In genomic region chrX:109871489-109871888, GRCh38 we compare ENCODE assay signal across 26 cellular contexts.
DNase-seq lines count a peak whose midpoint lies in the region; ATAC-seq, FAIRE-seq and TF ChIP-seq lines count a peak whose summit lies in the region.
"Had no signal": no experiment of that assay in that cellular context is flagged by ENCODE, and none has a peak within 500 bp of the region (broad histone marks: within the 10 kb centered on the region; RNA-seq: fewer than 3 reads in every experiment).

No MANE protein-coding gene starts in this region.

- TF ChIP-seq EP300 in HepG2 (IDR thresholded peaks at IDR 0.05; ENCODE audit: low read depth in 2 of 2, low read length in 2 of 2) (no peak), HepG2 (CRISPR knock-in tag; IDR thresholded peaks at IDR 0.05; ENCODE audit: borderline replicate concordance) (no peak), K562 (IDR thresholded peaks at IDR 0.05; ENCODE audit: low read length) (no peak)

- no peaks in the 10 kb centered on the region for H3K4me1 Mint-ChIP-seq in stimulated activated naive B cell treated with anti-CD40 and anti-IgM and Interleukin-4, amounts not matched to agents 10 μg/mL and 1 μg/mL and 100 μg/mL, for 72 hours
- H3K4me1 Mint-ChIP-seq: CD4-positive, alpha-beta memory T cell; CD4-positive, CD25-positive, alpha-beta regulatory T cell; CD8-positive, alpha-beta memory T cell had no signal

- H3K9me3 ChIP-seq in HepG2 (ENCODE audit: low read length) = no peaks in the 10 kb centered on the region
- no peaks in the 10 kb centered on the region for H3K9me3 ChIP-seq in right lobe of liver
- no peaks in the 10 kb centered on the region for H3K9me3 ChIP-seq in K562 (replicated peaks; ENCODE audit: control insufficient read depth, insufficient read depth, low read depth, low read length)
- no peaks in the 10 kb centered on the region for H3K9me3 ChIP-seq in subcutaneous abdominal adipose tissue (ENCODE audit: control insufficient read depth in 5 of 5, low read length in 5 of 5)
- H3K9me3 ChIP-seq: A549, BE2C had no signal

- H3K27me3 ChIP-seq in HepG2 (ENCODE audit: control insufficient read depth in 1 of 2, insufficient read depth in 2 of 2, low read length in 2 of 2) = no peaks in the 10 kb centered on the region
- peaks cover 0 to 10% of the 10 kb centered on the region in 2 donors for H3K27me3 ChIP-seq in right lobe of liver
- H3K27me3 ChIP-seq in K562 (ENCODE audit: control insufficient read depth in 2 of 2, insufficient read depth in 2 of 2, low read length in 2 of 2) = no peaks in the 10 kb centered on the region
- H3K27me3 ChIP-seq in subcutaneous abdominal adipose tissue (ENCODE audit: control insufficient read depth in 5 of 5, insufficient read depth in 4 of 5, low read length in 5 of 5) = peaks cover 0 to 2% (median 0%) of the 10 kb centered on the region in 5 donors
- H3K27me3 ChIP-seq: BE2C had no signal

- TF ChIP-seq RAD21 in HepG2 (CRISPR knock-in tag; IDR thresholded peaks at IDR 0.05) (no peak), K562 (CRISPR knock-in tag; conservative IDR thresholded peaks at IDR 0.05 in 1 of 2, IDR thresholded peaks at IDR 0.05 in 1 of 2) (no peak)

- H3K27ac Mint-ChIP-seq in stimulated activated naive B cell treated with anti-CD40 and anti-IgM and Interleukin-4, amounts not matched to agents 10 μg/mL and 1 μg/mL and 100 μg/mL, for 72 hours = no peak overlapping the region
- H3K27ac Mint-ChIP-seq: CD4-positive, alpha-beta memory T cell; CD4-positive, CD25-positive, alpha-beta regulatory T cell; CD8-positive, alpha-beta memory T cell had no signal

- no peak overlapping the region for H3K9ac ChIP-seq in HepG2 (ENCODE audit: insufficient read depth, low read depth, low read length)
- no peak overlapping the region for H3K9ac ChIP-seq in K562 (ENCODE audit: insufficient read depth in 1 of 2, low read depth in 2 of 2, low read length in 2 of 2)
- H3K9ac ChIP-seq in subcutaneous abdominal adipose tissue (ENCODE audit: low read length in 5 of 5) = peak overlapping the region in 1 of 5 donors; percentile 1
- H3K9ac ChIP-seq: BLaER1 had no signal

- no peak overlapping the region for H3K4me3 Mint-ChIP-seq in stimulated activated naive B cell treated with anti-CD40 and anti-IgM and Interleukin-4, amounts not matched to agents 10 μg/mL and 1 μg/mL and 100 μg/mL, for 72 hours
- H3K4me3 Mint-ChIP-seq: CD14-positive monocyte; CD4-positive, alpha-beta memory T cell; CD4-positive, CD25-positive, alpha-beta regulatory T cell; CD8-positive, alpha-beta memory T cell had no signal

- TF ChIP-seq CTCF in HepG2 (CRISPR knock-in tag; IDR thresholded peaks at IDR 0.05) = no peak
- no peak for TF ChIP-seq CTCF in right lobe of liver (IDR thresholded peaks at IDR 0.05)
- TF ChIP-seq CTCF in K562 (IDR thresholded peaks at IDR 0.05 in 2 of 3, conservative IDR thresholded peaks at IDR 0.05 in 1 of 3; ENCODE audit: insufficient read depth in 2 of 3, low read depth in 1 of 3, low read length in 3 of 3) = no peak

- H3K4me2 ChIP-seq in HepG2 (ENCODE audit: low read depth, low read length) = peak overlapping the region; percentile 36; the same call in 1 of the 2 replicates
- H3K4me2 ChIP-seq in K562 (ENCODE audit: insufficient read depth, low read length) = no peak overlapping the region
- H3K4me2 ChIP-seq: A549, BLaER1 had no signal

- peaks cover 16% of the 10 kb centered on the region for H3K4me1 ChIP-seq in HepG2 (ENCODE audit: insufficient read depth, low read length)
- H3K4me1 ChIP-seq in right lobe of liver = peaks cover 0 to 7% (median 3%) of the 10 kb centered on the region in 4 donors
- no peaks in the 10 kb centered on the region for H3K4me1 ChIP-seq in K562 (replicated peaks in 1 of 2; ENCODE audit: control insufficient read depth in 2 of 2, insufficient read depth in 2 of 2, low read length in 2 of 2)
- peaks cover 0 to 13% (median 10%) of the 10 kb centered on the region in 5 donors for H3K4me1 ChIP-seq in subcutaneous abdominal adipose tissue (ENCODE audit: control insufficient read depth in 5 of 5, insufficient read depth in 5 of 5, low read length in 5 of 5)
- H3K4me1 ChIP-seq: A549, BE2C, BLaER1 had no signal

- H3K9me1 ChIP-seq in K562 (ENCODE audit: control insufficient read depth, insufficient read depth, low read length) = no peaks in the 10 kb centered on the region

- H3K36me3 ChIP-seq in HepG2 (replicated peaks in 1 of 2; ENCODE audit: control insufficient read depth in 1 of 2, insufficient read depth in 2 of 2, low read length in 2 of 2) (no peaks in the 10 kb centered on the region), right lobe of liver (peaks cover 0 to 4% (median 0%) of the 10 kb centered on the region in 4 donors), K562 (ENCODE audit: control insufficient read depth, insufficient read depth, low read length) (no peaks in the 10 kb centered on the region), subcutaneous abdominal adipose tissue (ENCODE audit: control insufficient read depth in 5 of 5, insufficient read depth in 5 of 5, low read length in 5 of 5) (no peaks in the 10 kb centered on the region)
- H3K36me3 ChIP-seq: BE2C, BLaER1 had no signal

- H3K27ac ChIP-seq in HepG2 (ENCODE audit: extremely low read length, insufficient read depth, low read length) (peak overlapping the region; percentile 31), right lobe of liver (no peak overlapping the region), K562 (ENCODE audit: extremely low read depth, low read depth, low read length) (no peak overlapping the region), subcutaneous abdominal adipose tissue (ENCODE audit: low read depth, low read length) (peak overlapping the region; percentile 77)
- H3K27ac ChIP-seq: 22Rv1, A549, BLaER1 had no signal

- H4K20me1 ChIP-seq in HepG2 (ENCODE audit: insufficient read depth, low read length) = no peaks in the 10 kb centered on the region
- no peaks in the 10 kb centered on the region for H4K20me1 ChIP-seq in K562 (replicated peaks; ENCODE audit: control insufficient read depth, insufficient read depth, low read length)
- H4K20me1 ChIP-seq: BLaER1 had no signal

- DNase-seq in HepG2 (ENCODE audit: low spot score) (no peak), right lobe of liver (no peak), K562 (ENCODE audit: extremely low read depth in 1 of 4, low spot score in 3 of 4) (no peak)
- no peak for DNase-seq in stimulated activated naive B cell treated with anti-CD40 and anti-IgM and Interleukin-4, amounts not matched to agents 10 μg/mL and 1 μg/mL and 100 μg/mL, for 72 hours
- DNase-seq in activated naive CD4-positive, alpha-beta T cell (lab: John Stamatoyannopoulos, UW) = no peak
- DNase-seq: BE2C; C1 segment of cervical spinal cord; CD4-positive, alpha-beta memory T cell; CD4-positive, CD25-positive, alpha-beta regulatory T cell; CD8-positive, alpha-beta memory T cell; COR-L47; DMS 273 treated with DMSO at 0.1 percent for 48 hours; DMS153; DMS53; DMS79; DND-41; EL; GDM1 had no signal

- in situ Hi-C loops in HepG2 (cut with HindIII; ENCODE audit: extremely low pct_ligation_motif_present, low pct_unique_long_range_greater_than_20kb) (no loop called here), K562 (cut with MboI) (no loop called here)

- no peaks in the 10 kb centered on the region for H3K9me3 Mint-ChIP-seq in stimulated activated naive B cell treated with anti-CD40 and anti-IgM and Interleukin-4, amounts not matched to agents 10 μg/mL and 1 μg/mL and 100 μg/mL, for 72 hours
- H3K9me3 Mint-ChIP-seq: CD4-positive, alpha-beta memory T cell; CD8-positive, alpha-beta memory T cell had no signal

- POLR2A ChIA-PET in HepG2 (lab: Yijun Ruan, JAX) (interaction anchor here (0.7 to 2.1 kb wide), 4 partner anchors 9 to 41 kb away, joined by 3 to 9 read pairs (median 4); no protein-coding TSS in a partner anchor), K562 (lab: Yijun Ruan, JAX) (interaction anchor here (0.9 to 1.5 kb wide), 2 partner anchors 8 to 11 kb away, joined by 3 read pairs; no protein-coding TSS in a partner anchor)

- H2AFZ ChIP-seq in HepG2 (ENCODE audit: low read length) (no peak overlapping the region), K562 (ENCODE audit: low read depth, low read length) (no peak overlapping the region)

- no TSS peak for BruUV-seq in HepG2 (replicated peaks; lab: Mats Ljungman, UMichigan)
- no TSS peak for BruUV-seq in K562 (replicated peaks; lab: Mats Ljungman, UMichigan)

- H3K4me3 ChIP-seq in HepG2 (replicated peaks in 1 of 3; ENCODE audit: insufficient read depth in 1 of 3, low read depth in 2 of 3, low read length in 3 of 3) = no peak overlapping the region
- no peak overlapping the region for H3K4me3 ChIP-seq in right lobe of liver
- no peak overlapping the region for H3K4me3 ChIP-seq in K562
- H3K4me3 ChIP-seq in subcutaneous abdominal adipose tissue (ENCODE audit: low read depth in 1 of 5, low read length in 5 of 5) = no peak overlapping the region
- H3K4me3 ChIP-seq: A549, BLaER1, GM12878 had no signal

- H3K79me2 ChIP-seq in HepG2 (ENCODE audit: insufficient read depth, low read length) = no peaks in the 10 kb centered on the region
- no peaks in the 10 kb centered on the region for H3K79me2 ChIP-seq in K562 (ENCODE audit: control insufficient read depth, insufficient read depth, low read length)

- TF ChIP-seq POLR2A in HepG2 (IDR thresholded peaks at IDR 0.05; ENCODE audit: insufficient read depth in 1 of 2, low read depth in 2 of 2, low read length in 2 of 2) = no peak
- no peak for TF ChIP-seq POLR2A in right lobe of liver (IDR thresholded peaks at IDR 0.05)
- no peak for TF ChIP-seq POLR2A in K562 (conservative IDR thresholded peaks at IDR 0.05)

- ATAC-seq in HepG2 (no peak), right lobe of liver (no peak), K562 (no peak)
- no peak for ATAC-seq in stimulated activated naive B cell treated with anti-CD40 and anti-IgM and Interleukin-4, amounts not matched to agents 10 μg/mL and 1 μg/mL and 100 μg/mL, for 72 hours (replicated peaks)
- ATAC-seq: A549, GM12878 had no signal

- H3K27me3 Mint-ChIP-seq in stimulated activated naive B cell treated with anti-CD40 and anti-IgM and Interleukin-4, amounts not matched to agents 10 μg/mL and 1 μg/mL and 100 μg/mL, for 72 hours = peaks cover 0 to 16% of the 10 kb centered on the region in 2 donors

- no peaks in the 10 kb centered on the region for H3K36me3 Mint-ChIP-seq in stimulated activated naive B cell treated with anti-CD40 and anti-IgM and Interleukin-4, amounts not matched to agents 10 μg/mL and 1 μg/mL and 100 μg/mL, for 72 hours
- H3K36me3 Mint-ChIP-seq: CD14-positive monocyte; CD4-positive, alpha-beta memory T cell; CD4-positive, CD25-positive, alpha-beta regulatory T cell; CD8-positive, alpha-beta memory T cell had no signal

- intact Hi-C loops in HepG2 (cut with micrococcal nuclease; ENCODE audit: unreplicated experiment) = no loop called here
- intact Hi-C loops in right lobe of liver (cut with DNase I) = no loop called here
- intact Hi-C loops in K562 (cut with micrococcal nuclease) = no loop called here

- 88% methylated on average over 3 of the region's 4 CpGs for WGBS in HepG2 (ENCODE audit: low lambda C conversion rate)
- WGBS in right lobe of liver (ENCODE audit: insufficient coverage, low coverage, low lambda C conversion rate, missing lambda C conversion rate) = 49% methylated on average over 4 of the region's 4 CpGs
- 6% methylated on average over 4 of the region's 4 CpGs for WGBS in K562 (ENCODE audit: insufficient coverage, low coverage, missing lambda C conversion rate)

- CTCF ChIA-PET in HepG2 (lab: Yijun Ruan, JAX; ENCODE audit: low intra/inter-chr PET ratio, low total read pairs) (no interaction called here), K562 (lab: Yijun Ruan, JAX; ENCODE audit: low intra/inter-chr PET ratio) (no interaction called here)

- FAIRE-seq in HepG2 (lab: Jason Lieb, UNC) (no peak), K562 (lab: Jason Lieb, UNC) (no peak)
- FAIRE-seq: A549, GM12878, GM12892, GM18507 had no signal

Comparison
In these comparisons a context has a peak if more than half of its experiments do, and no peak if none do; other contexts are left out.
1. H3K27ac ChIP-seq: peak in HepG2 (single experiment) and subcutaneous abdominal adipose tissue (single experiment); none in right lobe of liver (0 of 3) and K562 (single experiment).